In the genomic region with DNA sequence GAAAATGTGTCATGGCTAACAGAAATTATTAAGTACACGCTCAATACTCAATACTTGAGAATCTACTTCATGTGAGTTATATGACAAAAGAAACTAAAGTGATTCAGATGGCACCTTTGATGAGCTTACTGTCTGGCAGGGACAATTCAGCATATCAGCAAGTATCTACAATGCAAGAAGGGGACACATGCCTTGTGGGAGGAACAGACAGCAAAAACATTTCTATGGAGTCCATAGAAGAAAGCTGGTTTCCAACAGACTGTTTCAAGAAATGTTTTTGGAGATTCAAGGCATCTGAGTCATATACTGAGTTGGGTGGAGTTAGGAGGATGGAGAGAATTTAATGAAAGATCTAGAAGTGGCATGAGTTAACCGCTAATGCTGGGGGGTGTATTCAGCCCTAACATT, we compare ENCODE assay signal across 1 cellular context.
TF ChIP-seq lines count a peak whose summit lies in the region.

No MANE protein-coding gene starts in this region.

TF ChIP-seq in GM23338, 12 proteins besides CTCF, POLR2A, EP300 and RAD21 (continued from another document):
- TF ChIP-seq JUNB (IDR thresholded peaks at IDR 0.05; ENCODE audit: unreplicated experiment) (no peak), NANOG (IDR thresholded peaks at IDR 0.05; ENCODE audit: borderline replicate concordance) (no peak), ETS1 (IDR thresholded peaks at IDR 0.05) (no peak), EZH2phosphoT487 (IDR thresholded peaks at IDR 0.05; ENCODE audit: unreplicated experiment) (no peak), STAT1 (IDR thresholded peaks at IDR 0.05; ENCODE audit: unreplicated experiment) (no peak), ZNF331 (CRISPR knock-in tag; IDR thresholded peaks at IDR 0.05; ENCODE audit: low read depth) (no peak), CREB1 (CRISPR knock-in tag; IDR thresholded peaks at IDR 0.05; ENCODE audit: low read depth) (no peak)
- TF ChIP-seq, protein P1, sequence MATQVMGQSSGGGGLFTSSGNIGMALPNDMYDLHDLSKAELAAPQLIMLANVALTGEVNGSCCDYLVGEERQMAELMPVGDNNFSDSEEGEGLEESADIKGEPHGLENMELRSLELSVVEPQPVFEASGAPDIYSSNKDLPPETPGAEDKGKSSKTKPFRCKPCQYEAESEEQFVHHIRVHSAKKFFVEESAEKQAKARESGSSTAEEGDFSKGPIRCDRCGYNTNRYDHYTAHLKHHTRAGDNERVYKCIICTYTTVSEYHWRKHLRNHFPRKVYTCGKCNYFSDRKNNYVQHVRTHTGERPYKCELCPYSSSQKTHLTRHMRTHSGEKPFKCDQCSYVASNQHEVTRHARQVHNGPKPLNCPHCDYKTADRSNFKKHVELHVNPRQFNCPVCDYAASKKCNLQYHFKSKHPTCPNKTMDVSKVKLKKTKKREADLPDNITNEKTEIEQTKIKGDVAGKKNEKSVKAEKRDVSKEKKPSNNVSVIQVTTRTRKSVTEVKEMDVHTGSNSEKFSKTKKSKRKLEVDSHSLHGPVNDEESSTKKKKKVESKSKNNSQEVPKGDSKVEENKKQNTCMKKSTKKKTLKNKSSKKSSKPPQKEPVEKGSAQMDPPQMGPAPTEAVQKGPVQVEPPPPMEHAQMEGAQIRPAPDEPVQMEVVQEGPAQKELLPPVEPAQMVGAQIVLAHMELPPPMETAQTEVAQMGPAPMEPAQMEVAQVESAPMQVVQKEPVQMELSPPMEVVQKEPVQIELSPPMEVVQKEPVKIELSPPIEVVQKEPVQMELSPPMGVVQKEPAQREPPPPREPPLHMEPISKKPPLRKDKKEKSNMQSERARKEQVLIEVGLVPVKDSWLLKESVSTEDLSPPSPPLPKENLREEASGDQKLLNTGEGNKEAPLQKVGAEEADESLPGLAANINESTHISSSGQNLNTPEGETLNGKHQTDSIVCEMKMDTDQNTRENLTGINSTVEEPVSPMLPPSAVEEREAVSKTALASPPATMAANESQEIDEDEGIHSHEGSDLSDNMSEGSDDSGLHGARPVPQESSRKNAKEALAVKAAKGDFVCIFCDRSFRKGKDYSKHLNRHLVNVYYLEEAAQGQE (IDR thresholded peaks at IDR 0.05; ENCODE audit: unreplicated experiment) = no peak
